Comparison of ENCODE assay signal across 19 cellular contexts in the genomic region with DNA sequence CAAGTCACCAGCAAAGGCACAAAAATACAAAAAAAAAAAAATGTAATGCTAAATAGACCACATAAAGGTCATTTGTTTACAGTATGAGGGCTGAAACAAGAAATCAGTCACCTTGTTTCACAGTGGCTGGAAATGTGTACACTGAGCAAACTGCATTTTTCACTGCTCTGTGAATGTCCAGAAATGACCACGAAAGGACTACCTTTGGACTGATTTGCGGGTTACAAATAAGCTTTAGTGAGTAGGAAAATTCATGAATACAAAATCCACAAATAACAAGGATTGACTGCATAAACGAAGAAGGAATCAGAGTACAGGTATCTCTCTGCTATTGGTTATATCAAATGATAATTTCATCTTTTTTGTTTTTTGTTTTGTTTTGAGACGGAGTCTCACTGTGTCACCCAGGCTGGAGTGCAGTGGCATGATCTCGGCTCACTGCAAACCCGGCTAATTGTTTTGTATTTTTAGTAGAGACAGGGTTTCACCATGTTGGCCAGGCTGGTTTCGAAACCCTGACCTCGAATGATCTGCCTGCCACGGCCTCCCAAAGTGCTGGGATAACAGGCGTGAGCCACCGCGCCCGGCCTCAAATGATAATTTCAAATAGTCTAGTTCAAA. TPM values are rescaled to one million over a fixed set of nuclear protein-coding genes. Genes with fewer than 3 reads are reported as not detected.
DNase-seq lines count a peak whose midpoint lies in the region; ATAC-seq and TF ChIP-seq lines count a peak whose summit lies in the region.
"Had no signal": no experiment of that assay in that cellular context is flagged by ENCODE, and none has a peak within 500 bp of the region (broad histone marks: within the 10 kb centered on the region; RNA-seq: fewer than 3 reads in every experiment).

No MANE protein-coding gene starts in this region.

- no peak for ATAC-seq in activated T-cell treated with anti-CD3 and anti-CD28 coated beads, Interleukin-2, amount 50 U/mL, for 72 hours (replicated peaks in 1 of 2)
- ATAC-seq in activated B cell treated with CpG ODN at 0.5 μM for 24 hours (ENCODE audit: low read depth) = no peak
- ATAC-seq in left lobe of liver = peak; percentile 5
- ATAC-seq: left ventricle myocardium superior, sciatic nerve had no signal

- H3K27me3 ChIP-seq in transverse colon (no peaks in the 10 kb centered on the region), ovary (no peaks in the 10 kb centered on the region), A673 (replicated peaks; ENCODE audit: insufficient read depth, low read depth, low read length, poor library complexity) (no peaks in the 10 kb centered on the region), testis (no peaks in the 10 kb centered on the region)
- H3K27me3 ChIP-seq: esophagus muscularis mucosa had no signal

- BruUV-seq in A673 (replicated peaks; lab: Mats Ljungman, UMichigan) = no TSS peak

- DNase-seq in activated T-cell treated with anti-CD3 and anti-CD28 coated beads, Interleukin-2, amount 50 U/mL, for 72 hours = no peak
- DNase-seq in activated T-cell treated with anti-CD3 and anti-CD28 coated beads for 4 hours = no peak
- no peak for DNase-seq in activated B cell treated with CpG ODN at 0.5 μM for 24 hours
- no peak for DNase-seq in left lobe of liver (ENCODE audit: low spot score)
- no peak for DNase-seq in transverse colon
- DNase-seq in ovary = no peak
- DNase-seq in A673 (ENCODE audit: low spot score) = no peak
- no peak for DNase-seq in testis
- DNase-seq: DMS153; GOT3; hippocampal formation; left ventricle myocardium superior; NCI-H1048; NCI-H2171; SHP77; stimulated activated CD4-positive, alpha-beta T cell treated with anti-CD3 and anti-CD28 coated beads, Interleukin-4, amount 100 ng/mL, for 4 hours had no signal

- WGBS in transverse colon (ENCODE audit: low coverage in 1 of 2), 2 donors = 74 to 89% methylated on average over 6 to 13 of the region's 13 CpGs
- WGBS in ovary, 3 donors = 91 to 94% (median 92%) methylated on average over 13 of the region's 13 CpGs
- WGBS in testis, 2 donors = 89 to 91% methylated on average over 13 of the region's 13 CpGs

- TF ChIP-seq CTCF in activated B cell treated with CpG ODN at 0.5 μM for 24 hours (IDR thresholded peaks at IDR 0.05) (no peak), transverse colon (IDR thresholded peaks at IDR 0.05) (no peak), ovary (IDR thresholded peaks at IDR 0.05) (no peak), A673 (conservative IDR thresholded peaks at IDR 0.05; ENCODE audit: low read depth, low read length) (no peak), testis (IDR thresholded peaks at IDR 0.05) (no peak)

- TF ChIP-seq EP300 in transverse colon (IDR thresholded peaks at IDR 0.05; ENCODE audit: low read depth) (no peak), ovary (IDR thresholded peaks at IDR 0.05) (no peak)

- POLR2A ChIA-PET in activated B cell treated with CpG ODN at 0.5 μM for 24 hours (lab: Charles Lee) = interaction anchor here (1.1 to 2.0 kb wide), 3 partner anchors 16 to 42 kb away, joined by 3 to 9 read pairs (median 4); no protein-coding TSS in a partner anchor
- POLR2A ChIA-PET in A673 (lab: Charles Lee; ENCODE audit: low non-redundant PET) = no interaction called here

- H3K27ac Mint-ChIP-seq in activated T-cell treated with anti-CD3 and anti-CD28 coated beads, Interleukin-2, amount 50 U/mL, for 72 hours = peak overlapping the region; percentile 95
- peak overlapping the region; percentile 56 for H3K27ac Mint-ChIP-seq in activated B cell treated with CpG ODN at 0.5 μM for 24 hours
- H3K27ac Mint-ChIP-seq: nephron had no signal

- in situ Hi-C loops in transverse colon (cut with MboI; ENCODE audit: low pct_ligation_motif_present in 1 of 4, low pct_unique_long_range_greater_than_20kb in 1 of 4, low sequenced_read_pairs in 3 of 4) = no loop called here

- H3K9me3 ChIP-seq in transverse colon = no peaks in the 10 kb centered on the region
- H3K9me3 ChIP-seq in ovary = no peaks in the 10 kb centered on the region
- H3K9me3 ChIP-seq in A673 (ENCODE audit: low read depth, low read length, poor library complexity, severe bottlenecking) = no peaks in the 10 kb centered on the region
- no peaks in the 10 kb centered on the region for H3K9me3 ChIP-seq in testis
- H3K9me3 ChIP-seq: esophagus muscularis mucosa had no signal

- peak overlapping the region; percentile 59 to 60 for H3K4me3 Mint-ChIP-seq in activated T-cell treated with anti-CD3 and anti-CD28 coated beads, Interleukin-2, amount 50 U/mL, for 72 hours
- H3K4me3 Mint-ChIP-seq in activated B cell treated with CpG ODN at 0.5 μM for 24 hours = no peak overlapping the region
- H3K4me3 Mint-ChIP-seq: nephron had no signal

- H3K36me3 Mint-ChIP-seq in activated T-cell treated with anti-CD3 and anti-CD28 coated beads, Interleukin-2, amount 50 U/mL, for 72 hours (ENCODE audit: insufficient read depth in 2 of 2) = peaks cover 0 to 1% of the 10 kb centered on the region in 2 donors
- peaks cover 9% of the 10 kb centered on the region for H3K36me3 Mint-ChIP-seq in activated B cell treated with CpG ODN at 0.5 μM for 24 hours (ENCODE audit: low read depth)

- CTCF ChIA-PET in activated B cell treated with CpG ODN at 0.5 μM for 24 hours (lab: Charles Lee) = interaction anchor here (0.9 to 1.9 kb wide), 3 partner anchors 16 to 25 kb away, joined by 3 to 5 read pairs (median 5); no protein-coding TSS in a partner anchor
- CTCF ChIA-PET in A673 (lab: Charles Lee) = no interaction called here

- peaks cover 7 to 52% (median 10%) of the 10 kb centered on the region in 4 donors for H3K4me1 ChIP-seq in transverse colon
- peaks cover 5% of the 10 kb centered on the region for H3K4me1 ChIP-seq in ovary (ENCODE audit: insufficient read depth)
- H3K4me1 ChIP-seq in A673 (ENCODE audit: insufficient read depth, low read length, poor library complexity, severe bottlenecking) = peaks cover 4% of the 10 kb centered on the region
- H3K4me1 ChIP-seq in testis = no peaks in the 10 kb centered on the region

- intact Hi-C loops in activated B cell treated with CpG ODN at 0.5 μM for 24 hours (cut with micrococcal nuclease) (loop anchor here (2.0 kb wide), 1 partner anchor 15 kb away; no protein-coding TSS in a partner anchor), transverse colon (cut with DNase I; ENCODE audit: low total_unique reads) (no loop called here), ovary (cut with DNase I) (no loop called here), A673 (cut with micrococcal nuclease; ENCODE audit: unreplicated experiment) (no loop called here), testis (cut with DNase I; ENCODE audit: low total_unique reads) (no loop called here)

- H3K27ac ChIP-seq in transverse colon = peak overlapping the region in 3 of 4 donors; percentile 3 to 29 (median 10)
- H3K27ac ChIP-seq in ovary = no peak overlapping the region
- no peak overlapping the region for H3K27ac ChIP-seq in A673 (ENCODE audit: low read depth, low read length, poor library complexity, severe bottlenecking)
- H3K27ac ChIP-seq in testis = no peak overlapping the region
- H3K27ac ChIP-seq: esophagus muscularis mucosa had no signal

- no peaks in the 10 kb centered on the region for H3K9me3 Mint-ChIP-seq in activated T-cell treated with anti-CD3 and anti-CD28 coated beads, Interleukin-2, amount 50 U/mL, for 72 hours
- no peaks in the 10 kb centered on the region for H3K9me3 Mint-ChIP-seq in activated B cell treated with CpG ODN at 0.5 μM for 24 hours
- H3K9me3 Mint-ChIP-seq: nephron had no signal

- peaks cover 90% of the 10 kb centered on the region for H3K4me1 Mint-ChIP-seq in activated T-cell treated with anti-CD3 and anti-CD28 coated beads, Interleukin-2, amount 50 U/mL, for 72 hours (ENCODE audit: low read depth)
- peaks cover 91% of the 10 kb centered on the region for H3K4me1 Mint-ChIP-seq in activated B cell treated with CpG ODN at 0.5 μM for 24 hours

- no peaks in the 10 kb centered on the region for H3K27me3 Mint-ChIP-seq in activated T-cell treated with anti-CD3 and anti-CD28 coated beads, Interleukin-2, amount 50 U/mL, for 72 hours (ENCODE audit: low read depth)
- no peaks in the 10 kb centered on the region for H3K27me3 Mint-ChIP-seq in activated B cell treated with CpG ODN at 0.5 μM for 24 hours

- H3K4me3 ChIP-seq in transverse colon (no peak overlapping the region), ovary (no peak overlapping the region), A673 (ENCODE audit: low read depth, low read length, poor library complexity, severe bottlenecking) (no peak overlapping the region), testis (no peak overlapping the region)
- H3K4me3 ChIP-seq: esophagus muscularis mucosa had no signal

- H3K36me3 ChIP-seq in transverse colon (no peaks in the 10 kb centered on the region), ovary (no peaks in the 10 kb centered on the region), A673 (ENCODE audit: insufficient read depth, low read length, poor library complexity, severe bottlenecking) (no peaks in the 10 kb centered on the region), testis (ENCODE audit: low read depth, missing control alignments) (no peaks in the 10 kb centered on the region)
- H3K36me3 ChIP-seq: esophagus muscularis mucosa had no signal

- TF ChIP-seq POLR2A in transverse colon (IDR thresholded peaks at IDR 0.05) = no peak
- TF ChIP-seq POLR2A in ovary (IDR thresholded peaks at IDR 0.05) = no peak
- no peak for TF ChIP-seq POLR2A in testis (IDR thresholded peaks at IDR 0.05)

RNA-seq across cellular contexts. Expression of a gene that starts 30.5 kb away (rescaled TPM):
- 100 to 1,000 TPM; 163 to 204 TPM for total RNA-seq in activated T-cell treated with anti-CD3 and anti-CD28 coated beads, Interleukin-2, amount 50 U/mL, for 72 hours
- 368 and 391 TPM in 2 replicates for total RNA-seq in activated B cell treated with CpG ODN at 0.5 μM for 24 hours
- total RNA-seq in left lobe of liver = 32.1 TPM
- 100 to 1,000 TPM; 103 to 156 (median 142) TPM for total RNA-seq in transverse colon
- total RNA-seq in ovary = 10 to 100 TPM; 17.4 to 27.0 (median 24.4) TPM
- 10 to 100 TPM; 15.1 to 35.3 TPM for polyA plus RNA-seq in ovary
- total RNA-seq in A673 (2021) = 17.9 and 24.6 TPM in 2 replicates
- total RNA-seq in testis = 10 to 100 TPM; 42.2 to 47.9 TPM
- 40.8 TPM for polyA plus RNA-seq in testis (ENCODE audit: insufficient read depth, low read depth, low replicate concordance)

Comparison
In these comparisons a context has a peak if more than half of its experiments do, and no peak if none do; other contexts are left out.
1. H3K27ac ChIP-seq: peak in transverse colon (3 of 4); none in ovary (0 of 2), A673 (single experiment) and testis (0 of 2).